In the genomic region with DNA sequence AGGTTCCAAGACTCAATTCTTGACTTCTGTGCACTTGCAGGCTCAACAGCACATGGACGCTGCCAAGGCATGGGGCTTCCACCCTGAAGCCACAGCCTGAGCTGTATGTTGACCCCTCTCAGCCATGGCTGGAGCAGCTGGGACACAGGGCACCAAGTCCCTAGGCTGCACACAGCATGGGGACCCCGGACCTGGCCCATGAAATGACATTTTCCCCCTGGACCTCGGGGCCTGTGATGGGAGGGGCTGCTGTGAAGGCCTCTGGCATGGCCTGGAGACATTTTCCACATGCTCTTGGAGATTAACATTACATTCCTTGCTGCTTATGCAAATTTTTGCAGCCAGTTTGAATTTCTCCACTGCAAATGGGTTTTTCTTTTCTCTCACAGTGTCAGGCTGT, we compare ENCODE assay signal across 29 cellular contexts.
"Had no signal": no experiment of that assay in that cellular context is flagged by ENCODE, and none has a peak within 500 bp of the region (broad histone marks: within the 10 kb centered on the region; RNA-seq: fewer than 3 reads in every experiment).

No MANE protein-coding gene starts in this region.

- DNase-seq: activated CD4-positive, alpha-beta memory T cell treated with anti-CD3 and anti-CD28 coated beads for 36 hours; activated CD4-positive, alpha-beta T cell treated with anti-CD3 and anti-CD28 coated beads, Interleukin-2, amount 10 ng/mL, durations not matched to agents 24 days and 14 days; activated CD4-positive, CD25-positive, alpha-beta regulatory T cell treated with anti-CD3 and anti-CD28 coated beads, Interleukin-2, amount 50 U/mL, for 72 hours; activated CD8-positive, alpha-beta memory T cell treated with anti-CD3 and anti-CD28 coated beads, Interleukin-2, amount 50 U/mL, for 4 hours; activated effector memory CD4-positive, alpha-beta T cell treated with anti-CD3 and anti-CD28 coated beads, Interleukin-2, amount 50 U/mL, for 16 hours; activated naive CD4-positive, alpha-beta T cell treated with anti-CD3 and anti-CD28 coated beads, Interleukin-2, amount 10 ng/mL, durations not matched to agents 7 days and 5 days; activated naive CD8-positive, alpha-beta T cell treated with anti-CD3 and anti-CD28 coated beads, Interleukin-2, amount 10 ng/mL, durations not matched to agents 7 days and 5 days; activated T-cell treated with anti-CD3 and anti-CD28 coated beads, Interleukin-2, amount 50 U/mL, for 1 hour; amniotic stem cell; caudate nucleus; foreskin melanocyte; heart right ventricle; islet precursor cell; left ventricle myocardium inferior; mucosa of descending colon; ovary; retina; stimulated activated CD4-positive, alpha-beta T cell treated with anti-CD3 and anti-CD28 coated beads, Interleukin-15, amount 100 ng/mL, for 24 hours; stimulated activated CD4-positive, alpha-beta T cell treated with anti-CD3 and anti-CD28 coated beads, Interleukin-2, amount 100 ng/mL, for 24 hours; stimulated activated naive CD4-positive, alpha-beta T cell; T-helper 9 cell; transverse colon; WERI-Rb-1 had no signal

- H3K36me3 Mint-ChIP-seq: activated CD4-positive, alpha-beta memory T cell treated with anti-CD3 and anti-CD28 coated beads for 36 hours; activated naive CD4-positive, alpha-beta T cell treated with anti-CD3 and anti-CD28 coated beads, Interleukin-2, amount 10 ng/mL, durations not matched to agents 7 days and 5 days; activated naive CD8-positive, alpha-beta T cell treated with anti-CD3 and anti-CD28 coated beads, Interleukin-2, amount 10 ng/mL, durations not matched to agents 7 days and 5 days had no signal

- H3K27me3 ChIP-seq: esophagus muscularis mucosa, heart right ventricle, ovary, transverse colon had no signal

- H3K27me3 Mint-ChIP-seq: activated CD4-positive, alpha-beta memory T cell treated with anti-CD3 and anti-CD28 coated beads for 36 hours; activated CD4-positive, alpha-beta T cell treated with anti-CD3 and anti-CD28 coated beads, Interleukin-2, amount 10 ng/mL, durations not matched to agents 24 days and 14 days; activated naive CD4-positive, alpha-beta T cell treated with anti-CD3 and anti-CD28 coated beads, Interleukin-2, amount 10 ng/mL, durations not matched to agents 7 days and 5 days; activated naive CD8-positive, alpha-beta T cell treated with anti-CD3 and anti-CD28 coated beads, Interleukin-2, amount 10 ng/mL, durations not matched to agents 7 days and 5 days; natural killer cell treated with Interleukin-12 subunit alpha and Interleukin-12 subunit beta and Interleukin-15 and Interleukin-18, amount 100 ng/mL, for 72 hours had no signal

- H3K27ac ChIP-seq: esophagus muscularis mucosa, heart right ventricle, left ventricle myocardium inferior, ovary, prostate gland, transverse colon, WERI-Rb-1 had no signal

- H3K4me1 ChIP-seq: esophagus muscularis mucosa, heart right ventricle, left ventricle myocardium inferior, prostate gland, transverse colon had no signal

- H3K4me1 Mint-ChIP-seq: activated CD4-positive, alpha-beta T cell treated with anti-CD3 and anti-CD28 coated beads, Interleukin-2, amount 10 ng/mL, durations not matched to agents 24 days and 14 days; activated naive CD4-positive, alpha-beta T cell treated with anti-CD3 and anti-CD28 coated beads, Interleukin-2, amount 10 ng/mL, durations not matched to agents 7 days and 5 days; activated naive CD8-positive, alpha-beta T cell treated with anti-CD3 and anti-CD28 coated beads, Interleukin-2, amount 10 ng/mL, durations not matched to agents 7 days and 5 days had no signal

- H3K4me3 ChIP-seq: esophagus muscularis mucosa, heart right ventricle, left ventricle myocardium inferior, lung, mucosa of descending colon, ovary, prostate gland, transverse colon had no signal

- ATAC-seq: heart right ventricle; mucosa of descending colon; natural killer cell treated with Interleukin-12 subunit alpha and Interleukin-12 subunit beta and Interleukin-15 and Interleukin-18, amount 100 ng/mL, for 72 hours had no signal

- H3K9me3 ChIP-seq: esophagus muscularis mucosa, mucosa of descending colon, ovary, prostate gland, transverse colon had no signal

- H3K27ac Mint-ChIP-seq: activated CD4-positive, alpha-beta memory T cell treated with anti-CD3 and anti-CD28 coated beads for 36 hours; activated CD4-positive, alpha-beta T cell treated with anti-CD3 and anti-CD28 coated beads, Interleukin-2, amount 10 ng/mL, durations not matched to agents 24 days and 14 days; activated naive CD4-positive, alpha-beta T cell treated with anti-CD3 and anti-CD28 coated beads, Interleukin-2, amount 10 ng/mL, durations not matched to agents 7 days and 5 days; activated naive CD8-positive, alpha-beta T cell treated with anti-CD3 and anti-CD28 coated beads, Interleukin-2, amount 10 ng/mL, durations not matched to agents 7 days and 5 days; activated T-helper 1 cell treated with anti-CD3 and anti-CD28 coated beads, Interleukin-12 subunit alpha, Interleukin-12 subunit beta, Interleukin-2, Interleukin-4 antibody, amounts not matched to agents 30 ng/mL and 10 ng/mL and 1 ng/mL, durations not matched to agents 14 hours and 24 hours and 36 hours; natural killer cell treated with Interleukin-12 subunit alpha and Interleukin-12 subunit beta and Interleukin-15 and Interleukin-18, amount 100 ng/mL, for 72 hours; T-helper 1 cell treated with Interleukin-12 subunit alpha and Interleukin-12 subunit beta and Interleukin-4 antibody, amounts not matched to agents 30 μg/mL and 1 μg/mL, for 36 hours had no signal

- H3K36me3 ChIP-seq: esophagus muscularis mucosa, heart right ventricle, left ventricle myocardium inferior, ovary, prostate gland, transverse colon, WERI-Rb-1 had no signal

- H3K4me3 Mint-ChIP-seq: activated CD4-positive, alpha-beta memory T cell treated with anti-CD3 and anti-CD28 coated beads for 36 hours; activated CD4-positive, alpha-beta T cell treated with anti-CD3 and anti-CD28 coated beads, Interleukin-2, amount 10 ng/mL, durations not matched to agents 24 days and 14 days; activated naive CD4-positive, alpha-beta T cell treated with anti-CD3 and anti-CD28 coated beads, Interleukin-2, amount 10 ng/mL, durations not matched to agents 7 days and 5 days; activated naive CD8-positive, alpha-beta T cell treated with anti-CD3 and anti-CD28 coated beads, Interleukin-2, amount 10 ng/mL, durations not matched to agents 7 days and 5 days; activated T-helper 1 cell treated with anti-CD3 and anti-CD28 coated beads, Interleukin-12 subunit alpha, Interleukin-12 subunit beta, Interleukin-2, Interleukin-4 antibody, amounts not matched to agents 30 ng/mL and 10 ng/mL and 1 ng/mL, durations not matched to agents 14 hours and 24 hours and 36 hours; natural killer cell treated with Interleukin-12 subunit alpha and Interleukin-12 subunit beta and Interleukin-15 and Interleukin-18, amount 100 ng/mL, for 72 hours; T-helper 1 cell treated with Interleukin-12 subunit alpha and Interleukin-12 subunit beta and Interleukin-4 antibody, amounts not matched to agents 30 μg/mL and 1 μg/mL, for 36 hours had no signal
